8 cellular contexts compared by ENCODE assay signal in the genomic region with DNA sequence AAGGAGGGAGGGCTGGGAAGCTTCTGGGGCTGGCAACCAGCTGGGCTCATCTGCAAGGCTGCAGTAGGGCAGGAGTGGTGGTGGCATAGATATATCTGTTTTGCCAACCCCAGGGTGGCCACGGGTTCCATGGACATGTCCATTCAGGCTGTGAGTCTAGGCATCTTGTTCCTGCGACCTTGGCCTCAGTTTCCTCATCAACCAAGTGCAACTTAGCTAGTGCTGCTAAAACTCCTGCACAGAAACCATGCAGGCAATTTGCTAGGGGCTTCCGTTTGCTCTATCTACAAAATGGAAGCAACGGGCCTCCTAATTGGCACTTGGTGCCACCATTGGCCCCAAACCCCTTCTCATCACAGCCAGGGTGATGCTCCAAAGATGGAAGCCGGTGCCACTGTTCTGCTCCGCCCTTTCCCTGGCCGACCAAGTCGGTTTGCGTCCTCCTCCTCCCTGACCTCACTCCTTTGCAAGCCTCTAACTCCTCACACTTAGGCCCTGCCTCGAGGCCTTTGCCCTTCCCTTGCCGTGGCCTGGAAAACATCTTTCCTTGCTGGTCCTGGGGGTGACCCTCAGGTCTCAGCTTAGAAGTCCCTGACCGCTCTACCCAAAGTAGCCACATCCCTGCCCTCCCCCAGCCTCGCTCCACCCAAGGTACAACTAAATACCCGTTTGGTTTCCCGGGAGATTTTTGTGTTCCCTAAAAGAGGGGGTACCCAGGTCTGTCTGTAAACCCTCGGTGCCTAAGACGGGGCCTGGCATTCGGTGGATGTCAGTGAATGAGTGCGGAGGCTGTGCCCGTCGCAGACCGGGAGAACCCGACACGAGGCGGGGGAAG. TPM values are rescaled to one million over a fixed set of nuclear protein-coding genes. Genes with fewer than 3 reads are reported as not detected.
DNase-seq lines count a peak whose midpoint lies in the region; ATAC-seq, FAIRE-seq and TF ChIP-seq lines count a peak whose summit lies in the region.

No MANE protein-coding gene starts in this region.

- peak overlapping the region; percentile 94 for H2AK5ac ChIP-seq in IMR-90 (ENCODE audit: low read depth, low read length)

- peak overlapping the region; percentile 83 for H3K23ac ChIP-seq in IMR-90 (ENCODE audit: low read depth, low read length)

- FAIRE-seq in A549 (lab: Jason Lieb, UNC) = no peak

- peak overlapping the region; percentile 41 for H3K9ac ChIP-seq in IMR-90 (ENCODE audit: low read depth, low read length)

- peak overlapping the region; percentile 97 for H2AK9ac ChIP-seq in IMR-90 (replicated peaks; ENCODE audit: low read depth, low read length, poor library complexity)

- H3K36me3 ChIP-seq in IMR-90 (ENCODE audit: control insufficient read depth, insufficient read depth, low read length) = peaks cover 12% of the 10 kb centered on the region; the same call in 1 of the 2 replicates

- H2BK120ac ChIP-seq in IMR-90 (ENCODE audit: low read depth, low read length) = peak overlapping the region; percentile 83

- intact Hi-C loops in IMR-90 (cut with micrococcal nuclease) = no loop called here

- peak overlapping the region; percentile 85 for H3K4me3 ChIP-seq in A549
- peak overlapping the region; percentile 89 for H3K4me3 ChIP-seq in IMR-90 (ENCODE audit: insufficient read depth, low read depth, low read length)
- peak overlapping the region; percentile 74 to 80 for H3K4me3 ChIP-seq in cardiac fibroblast (replicated peaks in 1 of 2; ENCODE audit: low read depth in 2 of 2, low read length in 2 of 2)
- peak overlapping the region; percentile 87 for H3K4me3 ChIP-seq in mononuclear cell (ENCODE audit: low read length)

- peak overlapping the region; percentile 87 for H2AFZ ChIP-seq in IMR-90 (replicated peaks; ENCODE audit: low read length, poor library complexity)

- peaks cover 42% of the 10 kb centered on the region for H4K20me1 ChIP-seq in IMR-90 (ENCODE audit: insufficient read depth, low read length)

- peaks cover 82% of the 10 kb centered on the region for H3K4me1 ChIP-seq in A549
- peaks cover 45% of the 10 kb centered on the region for H3K4me1 ChIP-seq in IMR-90 (ENCODE audit: control insufficient read depth, insufficient read depth, low read length)
- H3K4me1 ChIP-seq in mononuclear cell (ENCODE audit: insufficient read depth, low read length) = peaks cover 66% of the 10 kb centered on the region

- peak overlapping the region; percentile 97 for H3K14ac ChIP-seq in IMR-90 (replicated peaks; ENCODE audit: low read depth, low read length)

- no peak for TF ChIP-seq CTCF in A549 (IDR thresholded peaks at IDR 0.05)
- no peak for TF ChIP-seq CTCF in IMR-90 (conservative IDR thresholded peaks at IDR 0.05; ENCODE audit: low read depth, low read length)
- no peak for TF ChIP-seq CTCF in cardiac fibroblast (IDR thresholded peaks at IDR 0.05; ENCODE audit: low read depth, low read length)

- H3K9me1 ChIP-seq in IMR-90 (ENCODE audit: insufficient read depth, low read length) = peaks cover 26% of the 10 kb centered on the region

- 17% methylated on average over 25 of the region's 25 CpGs for WGBS in A549 (ENCODE audit: missing lambda C conversion rate)
- 23% methylated on average over 13 of the region's 25 CpGs; no CpG with 5 or more reads in 1 of the 2 experiments for WGBS in IMR-90 (ENCODE audit: extremely low coverage in 2 of 2, insufficient read length in 1 of 2), 2 experiments

- H2BK20ac ChIP-seq in IMR-90 (ENCODE audit: low read depth, low read length) = no peak overlapping the region

- H3K9me3 ChIP-seq in A549 (no peaks in the 10 kb centered on the region), IMR-90 (ENCODE audit: control insufficient read depth, insufficient read depth, low read length) (no peaks in the 10 kb centered on the region), mononuclear cell (ENCODE audit: low read depth, low read length) (no peaks in the 10 kb centered on the region)

- peak overlapping the region; percentile 51; the same call in 1 of the 3 replicates for H2BK15ac ChIP-seq in IMR-90 (ENCODE audit: low read depth, low read length)

- peak overlapping the region; percentile 68 for H3K18ac ChIP-seq in IMR-90 (ENCODE audit: low read depth, low read length)

- no peak for DNase-seq in A549 (ENCODE audit: low read depth in 1 of 2, low spot score in 1 of 2)
- DNase-seq in IMR-90 = no peak
- DNase-seq in cardiac fibroblast (ENCODE audit: low read depth in 2 of 2) = peak in 1 of 2 donors; percentile 47
- DNase-seq in NK-92 (lab: John Stamatoyannopoulos, UW; ENCODE audit: unreplicated experiment) = no peak
- DNase-seq in HCEC 1CT = no peak
- no peak for DNase-seq in NCI-H187 treated with DMSO at 0.1 percent for 48 hours (lab: John Stamatoyannopoulos, UW)

- CTCF ChIA-PET in A549 (lab: Yijun Ruan, JAX) = interaction anchor here (0.8 to 22.1 kb wide), 14 partner anchors 8 to 198 kb away, joined by 3 to 402 read pairs (median 4); partner anchors contain the start of gene RAI1
- CTCF ChIA-PET in IMR-90 (lab: Yijun Ruan, JAX) = interaction anchor here (0.5 kb wide), 1 partner anchor 156 kb away, joined by 3 read pairs; no protein-coding TSS in a partner anchor

- no TSS peak for BruUV-seq in IMR-90 (replicated peaks; lab: Mats Ljungman, UMichigan)

- no peak for TF ChIP-seq EP300 in A549 (IDR thresholded peaks at IDR 0.05)

- H3K27me3 ChIP-seq in IMR-90 (ENCODE audit: control insufficient read depth, insufficient read depth, low read length) = no peaks in the 10 kb centered on the region
- H3K27me3 ChIP-seq in mononuclear cell (ENCODE audit: insufficient read depth, low read length) = no peaks in the 10 kb centered on the region

- peak overlapping the region; percentile 47 for H2BK5ac ChIP-seq in IMR-90 (ENCODE audit: low read depth, low read length, poor library complexity, severe bottlenecking)

- ATAC-seq in A549 (peak in 1 of 2 experiments; percentile 3; a peak in 3 of 6 replicates), IMR-90 (ENCODE audit: low read depth) (no peak), HG02884 (IDR thresholded peaks at IDR 0.05; ENCODE audit: unreplicated experiment) (no peak)

- H3K79me1 ChIP-seq in IMR-90 (ENCODE audit: low read depth in 1 of 2, low read length in 2 of 2) = peaks cover 22 to 75% of the 10 kb centered on the region in 2 experiments

- H3K27ac ChIP-seq in A549 = peak overlapping the region; percentile 98
- peak overlapping the region; percentile 54 for H3K27ac ChIP-seq in IMR-90 (ENCODE audit: insufficient read depth, low read length)

- peak overlapping the region; percentile 97 for H4K91ac ChIP-seq in IMR-90 (ENCODE audit: insufficient read depth, low read depth, low read length)

- TF ChIP-seq RAD21 in A549 (conservative IDR thresholded peaks at IDR 0.05 in 1 of 2, IDR thresholded peaks at IDR 0.05 in 1 of 2) (no peak), IMR-90 (IDR thresholded peaks at IDR 0.05; ENCODE audit: low read length) (no peak)

- H3K56ac ChIP-seq in IMR-90 (ENCODE audit: extremely low read depth, insufficient read depth, low read length) = peak overlapping the region; percentile 86

- peak overlapping the region; percentile 92 for H3K4ac ChIP-seq in IMR-90 (ENCODE audit: low read depth, low read length)

- dilution Hi-C loops in IMR-90 (cut with HindIII; ENCODE audit: low sequenced_read_pairs, unreplicated experiment) = no loop called here

- H3K4me2 ChIP-seq in A549 (peak overlapping the region; percentile 93), IMR-90 (ENCODE audit: low read depth, low read length) (peak overlapping the region; percentile 92)

- in situ Hi-C loops in IMR-90 (cut with MboI; ENCODE audit: low sequenced_read_pairs) = no loop called here

- H4K5ac ChIP-seq in IMR-90 (ENCODE audit: low read depth, low read length) = peak overlapping the region; percentile 65

- TF ChIP-seq POLR2A in A549 (IDR thresholded peaks at IDR 0.05; ENCODE audit: low read length) = no peak
- no peak for TF ChIP-seq POLR2A in IMR-90 (IDR thresholded peaks at IDR 0.05; ENCODE audit: low read depth, low read length)

- POLR2A ChIA-PET in A549 (lab: Yijun Ruan, JAX) = interaction anchor here (0.5 to 5.7 kb wide), 26 partner anchors 9 to 348 kb away, joined by 3 to 105 read pairs (median 8); partner anchors contain the start of genes ALKBH5, ATPAF2, DRC3 and GID4
- POLR2A ChIA-PET in IMR-90 (lab: Charles Lee; ENCODE audit: unreplicated experiment) = interaction anchor here (0.9 kb wide), 1 partner anchor 10 kb away, joined by 3 read pairs; no protein-coding TSS in a partner anchor

- H4K8ac ChIP-seq in IMR-90 (ENCODE audit: low read depth in 2 of 2, low read length in 2 of 2) = peak overlapping the region; percentile 19 to 94; a peak in 3 of 4 replicates

TF ChIP-seq in A549, 52 proteins besides CTCF, POLR2A, EP300 and RAD21 (continues in another document):
- TF ChIP-seq HOXB5 (CRISPR knock-in tag; IDR thresholded peaks at IDR 0.05) (peak; percentile 66; the same call in 1 of the 2 replicates), HEYL (CRISPR knock-in tag; IDR thresholded peaks at IDR 0.05) (peak; percentile 65; the same call in 1 of the 2 replicates), FOSB (CRISPR knock-in tag; IDR thresholded peaks at IDR 0.05) (0 out of 2 replicates have a peak, but pooled peaks have one; percentile 60), HOXB13 (CRISPR knock-in tag; IDR thresholded peaks at IDR 0.05; ENCODE audit: low read depth) (peak; percentile 87), RNF2 (IDR thresholded peaks at IDR 0.05; ENCODE audit: borderline replicate concordance, low read depth) (no peak), PHF8 (IDR thresholded peaks at IDR 0.05; ENCODE audit: borderline replicate concordance, low read depth) (no peak), JUNB (IDR thresholded peaks at IDR 0.05) (no peak)

TF ChIP-seq in IMR-90, 13 proteins besides CTCF, POLR2A, EP300 and RAD21 (continues in another document):
- TF ChIP-seq CEBPB (IDR thresholded peaks at IDR 0.05; ENCODE audit: low read depth, low read length) (no peak), CHD1 (IDR thresholded peaks at IDR 0.05; ENCODE audit: low read depth, low read length) (no peak), FOS (IDR thresholded peaks at IDR 0.05; ENCODE audit: low read depth, low read length) (no peak), RCOR1 (IDR thresholded peaks at IDR 0.05; ENCODE audit: insufficient replicate concordance, low read length) (no peak)

RNA-seq across cellular contexts. Expression of gene SREBF1, which starts 1.2 kb away (rescaled TPM):
- polyA plus RNA-seq in A549 (2011; rRNA removed) (47.4 and 54.6 TPM in 2 replicates), A549 (2017; fragmentation: RNase III; extraction: RNeasy Plus Mini Kit Qiagen cat#74134 plus additional on column Dnase treatment) (90.3 to 175 TPM (median 159 TPM) in 3 replicates), IMR-90 (2012; rRNA removed) (20.4 and 22.3 TPM in 2 replicates)
- polyA plus RNA-seq in A549 (2012; cell fraction: cytosol; rRNA removed) = 52.7 and 75.7 TPM in 2 replicates
- polyA plus RNA-seq in A549 (2012; cell fraction: nucleus; rRNA removed) = 415 and 599 TPM in 2 replicates
- polyA minus RNA-seq in A549 (2011; rRNA and poly(A)+ RNA removed) = 75.5 and 133 TPM in 2 replicates
- total RNA-seq in IMR-90 (2012; rRNA removed) (3.3 and 3.4 TPM in 2 replicates), mononuclear cell (61.9 TPM)
- 16.2 and 23.6 TPM in 2 replicates for polyA plus RNA-seq in IMR-90 (2012; cell fraction: cytosol; rRNA removed)
- 82.8 and 188 TPM in 2 replicates for polyA plus RNA-seq in IMR-90 (2012; cell fraction: nucleus; rRNA removed; ENCODE audit: low replicate concordance)

Comparison
In these comparisons a context has a peak if more than half of its experiments do, and no peak if none do; other contexts are left out.
1. RNA of gene SREBF1, which starts 1.2 kb away (total RNA-seq): 61.9 TPM in mononuclear cell (single experiment); 3.3 to 3.4 TPM in IMR-90; every median in the first group is over 10 times any median in the second.
2. Peak in every context shown above with its lines, with median percentiles within 50 percentile points of each other: H3K4me3 ChIP-seq.